1 cellular context compared by ENCODE assay signal in the genomic region with DNA sequence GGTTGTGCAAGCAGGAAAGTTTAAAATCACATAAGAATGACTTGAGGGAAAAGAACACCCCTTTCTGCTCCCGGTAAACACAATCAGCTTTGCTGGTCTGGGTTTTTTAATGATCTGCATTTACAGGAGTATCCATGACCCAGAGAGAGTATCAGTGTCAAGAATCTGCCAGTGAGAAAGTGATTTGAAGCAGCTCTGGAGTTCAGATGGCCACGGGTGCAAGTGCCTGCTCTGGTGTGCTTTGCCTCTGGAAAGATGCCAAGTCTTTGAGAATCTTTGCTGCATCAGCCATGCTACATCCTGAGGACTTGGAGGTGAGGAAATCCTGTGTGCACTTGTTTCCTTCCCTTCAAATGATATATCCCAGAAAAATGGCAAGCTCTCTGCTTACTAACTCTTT.
TF ChIP-seq lines count a peak whose summit lies in the region.

No MANE protein-coding gene starts in this region.

TF ChIP-seq in HepG2, 621 proteins besides CTCF, POLR2A, EP300 and RAD21 (continued from another document):
- TF ChIP-seq ZNF503 (CRISPR knock-in tag; IDR thresholded peaks at IDR 0.05) (no peak), NFKB2 (CRISPR knock-in tag; IDR thresholded peaks at IDR 0.05; ENCODE audit: borderline replicate concordance) (no peak), KAT7 (CRISPR knock-in tag; IDR thresholded peaks at IDR 0.05; ENCODE audit: borderline replicate concordance) (no peak), MYC (CRISPR knock-in tag; IDR thresholded peaks at IDR 0.05; ENCODE audit: borderline replicate concordance) (no peak), ZKSCAN1 (IDR thresholded peaks at IDR 0.05; ENCODE audit: low read length) (no peak), SSRP1 (CRISPR knock-in tag; IDR thresholded peaks at IDR 0.05) (no peak), HNF4A (CRISPR knock-in tag; IDR thresholded peaks at IDR 0.05) (no peak), PBX2 (CRISPR knock-in tag; IDR thresholded peaks at IDR 0.05) (no peak), TCF7 (IDR thresholded peaks at IDR 0.05; ENCODE audit: low read depth) (no peak)
- TF ChIP-seq, protein P1, sequence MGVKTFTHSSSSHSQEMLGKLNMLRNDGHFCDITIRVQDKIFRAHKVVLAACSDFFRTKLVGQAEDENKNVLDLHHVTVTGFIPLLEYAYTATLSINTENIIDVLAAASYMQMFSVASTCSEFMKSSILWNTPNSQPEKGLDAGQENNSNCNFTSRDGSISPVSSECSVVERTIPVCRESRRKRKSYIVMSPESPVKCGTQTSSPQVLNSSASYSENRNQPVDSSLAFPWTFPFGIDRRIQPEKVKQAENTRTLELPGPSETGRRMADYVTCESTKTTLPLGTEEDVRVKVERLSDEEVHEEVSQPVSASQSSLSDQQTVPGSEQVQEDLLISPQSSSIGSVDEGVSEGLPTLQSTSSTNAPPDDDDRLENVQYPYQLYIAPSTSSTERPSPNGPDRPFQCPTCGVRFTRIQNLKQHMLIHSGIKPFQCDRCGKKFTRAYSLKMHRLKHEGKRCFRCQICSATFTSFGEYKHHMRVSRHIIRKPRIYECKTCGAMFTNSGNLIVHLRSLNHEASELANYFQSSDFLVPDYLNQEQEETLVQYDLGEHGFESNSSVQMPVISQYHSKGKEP (CRISPR knock-in tag; IDR thresholded peaks at IDR 0.05) = no peak
- TF ChIP-seq, protein P2, sequence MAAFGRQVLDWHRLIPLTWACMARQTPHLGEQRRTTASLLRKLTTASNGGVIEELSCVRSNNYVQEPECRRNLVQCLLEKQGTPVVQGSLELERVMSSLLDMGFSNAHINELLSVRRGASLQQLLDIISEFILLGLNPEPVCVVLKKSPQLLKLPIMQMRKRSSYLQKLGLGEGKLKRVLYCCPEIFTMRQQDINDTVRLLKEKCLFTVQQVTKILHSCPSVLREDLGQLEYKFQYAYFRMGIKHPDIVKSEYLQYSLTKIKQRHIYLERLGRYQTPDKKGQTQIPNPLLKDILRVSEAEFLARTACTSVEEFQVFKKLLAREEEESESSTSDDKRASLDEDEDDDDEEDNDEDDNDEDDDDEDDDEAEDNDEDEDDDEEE (CRISPR knock-in tag; IDR thresholded peaks at IDR 0.05) = no peak
